19 cellular contexts compared by ENCODE assay signal in the genomic region with DNA sequence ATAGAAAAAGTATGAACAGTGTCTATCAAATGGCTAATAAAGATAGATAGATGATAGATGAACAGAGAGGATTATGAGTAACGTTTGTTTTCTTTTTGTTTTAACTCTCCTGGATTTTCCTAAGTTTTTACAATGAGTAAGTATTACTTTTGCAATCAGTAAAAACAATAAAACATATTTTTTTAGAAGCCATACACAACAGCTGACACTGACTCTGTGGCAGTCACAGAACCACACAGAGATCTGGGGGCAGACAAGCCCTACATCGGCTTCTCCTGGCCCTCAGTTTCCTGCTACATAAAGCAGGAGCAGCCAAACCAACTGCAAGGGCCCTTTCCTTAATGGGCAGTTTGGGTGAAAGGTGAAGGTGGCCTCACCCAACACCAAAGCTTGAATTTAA.
"Had no signal": no experiment of that assay in that cellular context is flagged by ENCODE, and none has a peak within 500 bp of the region (broad histone marks: within the 10 kb centered on the region; RNA-seq: fewer than 3 reads in every experiment).

No MANE protein-coding gene starts in this region.

- H3K4me3 Mint-ChIP-seq: natural killer cell; neural crest cell; stimulated activated memory B cell treated with anti-CD40 and anti-IgM and Interleukin-4, amounts not matched to agents 10 μg/mL and 1 μg/mL and 100 μg/mL, for 72 hours; stimulated activated naive CD8-positive, alpha-beta T cell treated with anti-CD3 and anti-CD28 coated beads, Interleukin-15, Interleukin-2, amounts not matched to agents 100 ng/mL and 50 ng/mL, for 24 hours had no signal

- H3K27ac Mint-ChIP-seq: natural killer cell; stimulated activated memory B cell treated with anti-CD40 and anti-IgM and Interleukin-4, amounts not matched to agents 10 μg/mL and 1 μg/mL and 100 μg/mL, for 72 hours; stimulated activated naive CD8-positive, alpha-beta T cell treated with anti-CD3 and anti-CD28 coated beads, Interleukin-15, Interleukin-2, amounts not matched to agents 100 ng/mL and 50 ng/mL, for 24 hours had no signal

- H3K4me1 ChIP-seq: right atrium auricular region, spleen, upper lobe of left lung, uterus had no signal

- DNase-seq: caudate nucleus; cortex of kidney; dorsolateral prefrontal cortex; effector CD8-positive, alpha-beta T cell; foreskin fibroblast; head of caudate nucleus; hippocampal formation; natural killer cell; ovary; spleen; stimulated activated CD4-positive, alpha-beta T cell treated with anti-CD3 and anti-CD28 coated beads, Interleukin-15, amount 100 ng/mL, for 24 hours; stimulated activated CD4-positive, alpha-beta T cell treated with anti-CD3 and anti-CD28 coated beads, Interleukin-1b, Interleukin-23, amount 100 ng/mL, for 48 hours; stimulated activated CD4-positive, alpha-beta T cell treated with anti-CD3 and anti-CD28 coated beads, Interleukin-4, amount 100 ng/mL, for 24 hours; upper lobe of left lung; uterus had no signal

- H3K27me3 ChIP-seq: dorsolateral prefrontal cortex, ovary, right atrium auricular region, upper lobe of left lung, uterus had no signal

- H3K9me3 ChIP-seq: ovary, right atrium auricular region, spleen, upper lobe of left lung, uterus had no signal

- H3K9me3 Mint-ChIP-seq: natural killer cell; neural crest cell; stimulated activated memory B cell treated with anti-CD40 and anti-IgM and Interleukin-4, amounts not matched to agents 10 μg/mL and 1 μg/mL and 100 μg/mL, for 72 hours; stimulated activated naive CD8-positive, alpha-beta T cell treated with anti-CD3 and anti-CD28 coated beads, Interleukin-15, Interleukin-2, amounts not matched to agents 100 ng/mL and 50 ng/mL, for 24 hours had no signal

- H3K4me1 Mint-ChIP-seq: natural killer cell; neural crest cell; stimulated activated memory B cell treated with anti-CD40 and anti-IgM and Interleukin-4, amounts not matched to agents 10 μg/mL and 1 μg/mL and 100 μg/mL, for 72 hours had no signal

- H3K27ac ChIP-seq: ovary, spleen, uterus had no signal

- H3K36me3 ChIP-seq: ovary, right atrium auricular region, uterus had no signal

- ATAC-seq: natural killer cell; stimulated activated memory B cell treated with anti-CD40 and anti-IgM and Interleukin-4, amounts not matched to agents 10 μg/mL and 1 μg/mL and 100 μg/mL, for 72 hours had no signal

- H3K4me3 ChIP-seq: dorsolateral prefrontal cortex, ovary, right atrium auricular region, spleen, upper lobe of left lung, uterus had no signal

- H3K36me3 Mint-ChIP-seq: natural killer cell; stimulated activated memory B cell treated with anti-CD40 and anti-IgM and Interleukin-4, amounts not matched to agents 10 μg/mL and 1 μg/mL and 100 μg/mL, for 72 hours had no signal
